ENCODE assay signal across 21 cellular contexts in the genomic region with DNA sequence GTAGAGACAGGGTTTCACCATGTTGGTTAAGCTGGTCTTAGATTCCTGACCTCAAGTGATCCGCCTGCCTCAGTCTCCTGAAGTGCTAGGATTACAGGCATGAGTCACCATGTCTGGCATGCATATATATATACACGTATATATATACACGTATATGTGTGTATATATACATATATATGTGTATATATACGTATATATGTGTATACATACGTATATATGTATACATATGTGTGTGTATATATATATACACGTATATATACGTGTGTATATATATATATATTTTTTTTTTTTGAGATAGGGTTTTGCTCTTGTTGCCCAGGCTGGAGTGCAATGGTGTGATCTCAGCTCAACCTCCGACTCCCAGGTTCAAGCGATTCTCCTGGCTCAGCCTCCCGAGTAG. TPM values are rescaled to one million over a fixed set of nuclear protein-coding genes. Genes with fewer than 3 reads are reported as not detected.
DNase-seq lines count a peak whose midpoint lies in the region; ATAC-seq, FAIRE-seq and TF ChIP-seq lines count a peak whose summit lies in the region.
"Had no signal": no experiment of that assay in that cellular context is flagged by ENCODE, and none has a peak within 500 bp of the region (broad histone marks: within the 10 kb centered on the region; RNA-seq: fewer than 3 reads in every experiment).

No MANE protein-coding gene starts in this region.

- no peak overlapping the region for H2AK9ac ChIP-seq in IMR-90 (replicated peaks; ENCODE audit: low read depth, low read length, poor library complexity)

- no peak for TF ChIP-seq EP300 in K562 (IDR thresholded peaks at IDR 0.05; ENCODE audit: low read length)

- no peak overlapping the region for H2AFZ ChIP-seq in IMR-90 (replicated peaks; ENCODE audit: low read length, poor library complexity)
- H2AFZ ChIP-seq in K562 (ENCODE audit: low read depth, low read length), result no peak overlapping the region

- dilution Hi-C loops in IMR-90 (cut with HindIII; ENCODE audit: low sequenced_read_pairs, unreplicated experiment), result no loop called here

- H4K91ac ChIP-seq in IMR-90 (ENCODE audit: insufficient read depth, low read depth, low read length), result no peak overlapping the region

- peaks cover 52% of the 10 kb centered on the region for H3K79me2 ChIP-seq in K562 (ENCODE audit: control insufficient read depth, insufficient read depth, low read length)

- CTCF ChIA-PET in IMR-90 (lab: Yijun Ruan, JAX), result no interaction called here
- CTCF ChIA-PET in K562 (lab: Yijun Ruan, JAX; ENCODE audit: low intra/inter-chr PET ratio), result no interaction called here

- H3K4me2 ChIP-seq in IMR-90 (ENCODE audit: low read depth, low read length) (no peak overlapping the region), K562 (ENCODE audit: insufficient read depth, low read length) (no peak overlapping the region)
- H3K4me2 ChIP-seq: A549; BLaER1 treated with 17β-estradiol and CSF1 and Interleukin-3, amounts not matched to agents 10 nM and 100 nM had no signal

- in situ Hi-C loops in IMR-90 (cut with MboI; ENCODE audit: low sequenced_read_pairs), result no loop called here
- in situ Hi-C loops in K562 (cut with MboI), result no loop called here

- H3K27ac ChIP-seq in IMR-90 (ENCODE audit: insufficient read depth, low read length), result peak overlapping the region; percentile 37; the same call in 1 of the 2 replicates
- H3K27ac ChIP-seq in K562 (ENCODE audit: extremely low read depth, low read depth, low read length), result no peak overlapping the region
- H3K27ac ChIP-seq: 22Rv1; A549; BLaER1 treated with 17β-estradiol and CSF1 and Interleukin-3, amounts not matched to agents 10 nM and 100 nM; C4-2B had no signal

- H3K9me3 ChIP-seq in IMR-90 (ENCODE audit: control insufficient read depth, insufficient read depth, low read length) (no peaks in the 10 kb centered on the region), K562 (replicated peaks; ENCODE audit: control insufficient read depth, insufficient read depth, low read depth, low read length) (no peaks in the 10 kb centered on the region)
- H3K9me3 ChIP-seq: A549; BLaER1 treated with 17β-estradiol and CSF1 and Interleukin-3, amounts not matched to agents 10 nM and 100 nM; Caco-2 had no signal

- no peak overlapping the region for H3K18ac ChIP-seq in IMR-90 (ENCODE audit: low read depth, low read length)

- H3K4me1 ChIP-seq in IMR-90 (ENCODE audit: control insufficient read depth, insufficient read depth, low read length) (peaks cover 4% of the 10 kb centered on the region; the same call in 1 of the 2 replicates), K562 (replicated peaks in 1 of 2; ENCODE audit: control insufficient read depth in 2 of 2, insufficient read depth in 2 of 2, low read length in 2 of 2) (peaks cover 3 to 7% of the 10 kb centered on the region in 2 experiments; a peak in 3 of 5 replicates)
- H3K4me1 ChIP-seq: A549, Caco-2 had no signal

- H3K9ac ChIP-seq in IMR-90 (ENCODE audit: low read depth, low read length) (no peak overlapping the region), K562 (ENCODE audit: insufficient read depth in 1 of 2, low read depth in 2 of 2, low read length in 2 of 2) (no peak overlapping the region)
- H3K9ac ChIP-seq: BLaER1 treated with 17β-estradiol and CSF1 and Interleukin-3, amounts not matched to agents 10 nM and 100 nM had no signal

- TF ChIP-seq POLR2A in IMR-90 (IDR thresholded peaks at IDR 0.05; ENCODE audit: low read depth, low read length) (no peak), K562 (conservative IDR thresholded peaks at IDR 0.05) (no peak)

- no peak overlapping the region for H4K8ac ChIP-seq in IMR-90 (ENCODE audit: low read depth in 2 of 2, low read length in 2 of 2)

- H3K9me1 ChIP-seq in IMR-90 (ENCODE audit: insufficient read depth, low read length), result peaks cover 3% of the 10 kb centered on the region
- H3K9me1 ChIP-seq in K562 (ENCODE audit: control insufficient read depth, insufficient read depth, low read length), result no peaks in the 10 kb centered on the region

- H3K79me1 ChIP-seq in IMR-90 (ENCODE audit: low read depth in 1 of 2, low read length in 2 of 2), result peaks cover 19 to 59% of the 10 kb centered on the region in 2 experiments

- peaks cover 46% of the 10 kb centered on the region for H4K20me1 ChIP-seq in IMR-90 (ENCODE audit: insufficient read depth, low read length)
- H4K20me1 ChIP-seq in K562 (replicated peaks; ENCODE audit: control insufficient read depth, insufficient read depth, low read length), result peaks cover 19% of the 10 kb centered on the region

- POLR2A ChIA-PET in IMR-90 (lab: Charles Lee; ENCODE audit: unreplicated experiment) (interaction anchor here (0.6 kb wide), 1 partner anchor 29 kb away, joined by 4 read pairs; no protein-coding TSS in a partner anchor), K562 (lab: Yijun Ruan, JAX) (interaction anchor here (0.6 to 2.5 kb wide), 4 partner anchors 9 to 190 kb away, joined by 3 to 14 read pairs (median 4); no protein-coding TSS in a partner anchor)

- no CpG with 5 or more reads among the region's 10 CpGs for WGBS in IMR-90 (ENCODE audit: extremely low coverage in 2 of 2, insufficient read length in 1 of 2), 2 experiments
- WGBS in K562 (ENCODE audit: insufficient coverage, low coverage, missing lambda C conversion rate), result 93% methylated on average over 10 of the region's 10 CpGs

- no peaks in the 10 kb centered on the region for H3K27me3 ChIP-seq in IMR-90 (ENCODE audit: control insufficient read depth, insufficient read depth, low read length)
- no peaks in the 10 kb centered on the region for H3K27me3 ChIP-seq in K562 (ENCODE audit: control insufficient read depth in 2 of 2, insufficient read depth in 2 of 2, low read length in 2 of 2)
- H3K27me3 ChIP-seq: BLaER1 treated with 17β-estradiol and CSF1 and Interleukin-3, amounts not matched to agents 10 nM and 100 nM had no signal

- ATAC-seq in IMR-90 (ENCODE audit: low read depth), result no peak
- no peak for ATAC-seq in K562
- ATAC-seq in HG03196 (IDR thresholded peaks at IDR 0.05; ENCODE audit: unreplicated experiment), result no peak
- ATAC-seq: A549; CD8-positive, alpha-beta T cell had no signal

- TF ChIP-seq CTCF in IMR-90 (conservative IDR thresholded peaks at IDR 0.05; ENCODE audit: low read depth, low read length) (no peak), K562 (IDR thresholded peaks at IDR 0.05 in 2 of 3, conservative IDR thresholded peaks at IDR 0.05 in 1 of 3; ENCODE audit: insufficient read depth in 2 of 3, low read depth in 1 of 3, low read length in 3 of 3) (no peak)

- no peak overlapping the region for H2BK15ac ChIP-seq in IMR-90 (ENCODE audit: low read depth, low read length)

- no peak overlapping the region for H2BK20ac ChIP-seq in IMR-90 (ENCODE audit: low read depth, low read length)

- no peak overlapping the region for H2BK5ac ChIP-seq in IMR-90 (ENCODE audit: low read depth, low read length, poor library complexity, severe bottlenecking)

- no peak overlapping the region for H3K4me3 ChIP-seq in IMR-90 (ENCODE audit: insufficient read depth, low read depth, low read length)
- no peak overlapping the region for H3K4me3 ChIP-seq in K562
- H3K4me3 ChIP-seq: A549; BLaER1 treated with 17β-estradiol and CSF1 and Interleukin-3, amounts not matched to agents 10 nM and 100 nM had no signal

- no peak overlapping the region for H4K5ac ChIP-seq in IMR-90 (ENCODE audit: low read depth, low read length)

- no peak overlapping the region for H2BK120ac ChIP-seq in IMR-90 (ENCODE audit: low read depth, low read length)

- DNase-seq in IMR-90 (no peak), K562 (ENCODE audit: extremely low read depth in 1 of 4, low spot score in 3 of 4) (no peak), iris pigment epithelial cell (ENCODE audit: low read depth) (peak; percentile 35), RKO (ENCODE audit: low spot score) (no peak), NCI-H1436 treated with DMSO at 0.1 percent for 48 hours (lab: John Stamatoyannopoulos, UW) (no peak)
- DNase-seq: AML-193; Caco-2; Calu3; CD4-positive, alpha-beta T cell; CD8-positive, alpha-beta T cell; DMS79 treated with DMSO at 0.1 percent for 48 hours; GF-D8 had no signal

- no peak for FAIRE-seq in K562 (lab: Jason Lieb, UNC)
- FAIRE-seq: A549, D721Med, G401.6, GM12891, GM19239 had no signal

- no peak overlapping the region for H3K56ac ChIP-seq in IMR-90 (ENCODE audit: extremely low read depth, insufficient read depth, low read length)

- H3K23ac ChIP-seq in IMR-90 (ENCODE audit: low read depth, low read length), result no peak overlapping the region

- no TSS peak for BruUV-seq in IMR-90 (replicated peaks; lab: Mats Ljungman, UMichigan)
- BruUV-seq in K562 (replicated peaks; lab: Mats Ljungman, UMichigan), result no TSS peak

- H3K36me3 ChIP-seq in IMR-90 (ENCODE audit: control insufficient read depth, insufficient read depth, low read length) (peaks cover 38% of the 10 kb centered on the region), K562 (ENCODE audit: control insufficient read depth, insufficient read depth, low read length) (peaks cover 80% of the 10 kb centered on the region)

- TF ChIP-seq RAD21 in IMR-90 (IDR thresholded peaks at IDR 0.05; ENCODE audit: low read length) (no peak), K562 (CRISPR knock-in tag; conservative IDR thresholded peaks at IDR 0.05 in 1 of 2, IDR thresholded peaks at IDR 0.05 in 1 of 2) (no peak)

- intact Hi-C loops in IMR-90 (cut with micrococcal nuclease), result no loop called here
- intact Hi-C loops in K562 (cut with micrococcal nuclease), result no loop called here

- no peak overlapping the region for H3K4ac ChIP-seq in IMR-90 (ENCODE audit: low read depth, low read length)

- no peak overlapping the region for H3K14ac ChIP-seq in IMR-90 (replicated peaks; ENCODE audit: low read depth, low read length)

- H2AK5ac ChIP-seq in IMR-90 (ENCODE audit: low read depth, low read length), result no peak overlapping the region

RNA-seq across cellular contexts. Expression of gene DNMT1, which starts 11.9 kb away (rescaled TPM):
- total RNA-seq in IMR-90 (2012; rRNA removed), result 26.2 and 40.3 TPM in 2 replicates
- 83.6 and 88.1 TPM in 2 replicates for polyA plus RNA-seq in IMR-90 (2012; rRNA removed)
- 36.6 and 47.1 TPM in 2 replicates for polyA plus RNA-seq in IMR-90 (2012; cell fraction: cytosol; rRNA removed)
- polyA plus RNA-seq in IMR-90 (2012; cell fraction: nucleus; rRNA removed; ENCODE audit: low replicate concordance), result 214 and 325 TPM in 2 replicates
- 743 and 899 TPM in 2 replicates for total RNA-seq in K562 (2011; cell fraction: chromatin; rRNA removed; ENCODE audit: low replicate concordance)
- total RNA-seq in K562 (2011; cell fraction: nucleolus; rRNA removed), result 373 and 377 TPM in 2 replicates
- 405 and 438 TPM in 2 replicates for total RNA-seq in K562 (2011; cell fraction: nucleoplasm; rRNA removed)
- 121 and 133 TPM in 2 replicates for total RNA-seq in K562 (2014; rRNA removed)
- total RNA-seq in K562 (2014; rRNA removed; fragmentation: Illumina TruSeq; extraction: Trizol), result 104 and 131 TPM in 2 replicates
- total RNA-seq in K562 (2015; rRNA removed; fragmentation: Illumina TruSeq; extraction: Trizol), result 80.1 and 84.8 TPM in 2 replicates
- total RNA-seq in K562 (2021), result 261 and 271 TPM in 2 replicates
- polyA plus RNA-seq in K562 (2011; rRNA removed), result 88.6 and 150 TPM in 2 replicates
- 48.0 and 61.3 TPM in 2 replicates for polyA plus RNA-seq in K562 (2011; cell fraction: cytosol; rRNA removed)
- polyA plus RNA-seq in K562 (2011; cell fraction: nucleus; rRNA removed), result 345 and 363 TPM in 2 replicates
- 147 and 255 TPM in 2 replicates for polyA plus RNA-seq in K562 (2012)
- polyA plus RNA-seq in K562 (2014; fragmentation: Illumina TruSeq; extraction: Trizol), result 163 and 181 TPM in 2 replicates
- 100 to 1,000 TPM in 1 of 2 experiments, 10 to 100 TPM in 1; 95.0 to 159 TPM for polyA plus RNA-seq in K562 (2014; fragmentation: Nextera tagmentation; extraction: Ambion mirVana)
- 111 and 126 TPM in 2 replicates for polyA plus RNA-seq in K562 (2014; rRNA removed)
- polyA minus RNA-seq in K562 (2011; rRNA and poly(A)+ RNA removed), result 116 and 118 TPM in 2 replicates
- polyA minus RNA-seq in K562 (2011; cell fraction: cytosol; rRNA and poly(A)+ RNA removed), result 97.3 and 133 TPM in 2 replicates
- 89.7 and 106 TPM in 2 replicates for polyA minus RNA-seq in K562 (2011; cell fraction: nucleus; rRNA and poly(A)+ RNA removed)

RNA-seq across cellular contexts. Expression of gene S1PR2, which starts 48.3 kb away (rescaled TPM):
- total RNA-seq in IMR-90 (2012; rRNA removed) (14.0 and 16.7 TPM in 2 replicates), K562 (2014; rRNA removed) (2.0 and 2.5 TPM in 2 replicates), K562 (2014; rRNA removed; fragmentation: Illumina TruSeq; extraction: Trizol) (1.3 and 1.5 TPM in 2 replicates), K562 (2015; rRNA removed; fragmentation: Illumina TruSeq; extraction: Trizol) (1.9 and 2.0 TPM in 2 replicates), K562 (2021) (3.8 and 3.9 TPM in 2 replicates)
- polyA plus RNA-seq in IMR-90 (2012; rRNA removed) (15.0 and 16.1 TPM in 2 replicates), K562 (2011; rRNA removed) (1.5 and 2.1 TPM in 2 replicates), K562 (2014; fragmentation: Illumina TruSeq; extraction: Trizol) (1.6 TPM in 2 replicates), K562 (2014; fragmentation: Nextera tagmentation; extraction: Ambion mirVana) (1 to 10 TPM; 1.9 to 2.2 TPM), K562 (2014; rRNA removed) (1.9 and 2.0 TPM in 2 replicates)
- 9.2 and 22.6 TPM in 2 replicates for polyA plus RNA-seq in IMR-90 (2012; cell fraction: cytosol; rRNA removed)
- polyA plus RNA-seq in IMR-90 (2012; cell fraction: nucleus; rRNA removed; ENCODE audit: low replicate concordance), result 14.1 and 14.9 TPM in 2 replicates
- total RNA-seq in K562 (2011; cell fraction: chromatin; rRNA removed; ENCODE audit: low replicate concordance), result 6.5 and 16.7 TPM in 2 replicates
- 14.1 and 14.8 TPM in 2 replicates for total RNA-seq in K562 (2011; cell fraction: nucleolus; rRNA removed)
- total RNA-seq in K562 (2011; cell fraction: nucleoplasm; rRNA removed), result 9.9 and 11.3 TPM in 2 replicates
- 2.7 and 4.7 TPM in 2 replicates for polyA plus RNA-seq in K562 (2011; cell fraction: cytosol; rRNA removed)
- 2.1 and 2.9 TPM in 2 replicates for polyA plus RNA-seq in K562 (2011; cell fraction: nucleus; rRNA removed)
- 1.1 and 1.2 TPM in 2 replicates for polyA plus RNA-seq in K562 (2012)
- 2.5 and 3.3 TPM in 2 replicates for polyA minus RNA-seq in K562 (2011; rRNA and poly(A)+ RNA removed)
- polyA minus RNA-seq in K562 (2011; cell fraction: cytosol; rRNA and poly(A)+ RNA removed), result 3.3 and 3.4 TPM in 2 replicates
- 1.6 and 2.2 TPM in 2 replicates for polyA minus RNA-seq in K562 (2011; cell fraction: nucleus; rRNA and poly(A)+ RNA removed)
